In genomic region chr12:40168868-40169267, GRCh38 we compare ENCODE assay signal across 13 cellular contexts. TPM values are rescaled to one million over a fixed set of nuclear protein-coding genes. Genes with fewer than 3 reads are reported as not detected.
DNase-seq lines count a peak whose midpoint lies in the region; ATAC-seq lines count a peak whose summit lies in the region.
"Had no signal": no experiment of that assay in that cellular context is flagged by ENCODE, and none has a peak within 500 bp of the region (broad histone marks: within the 10 kb centered on the region; RNA-seq: fewer than 3 reads in every experiment).

No MANE protein-coding gene starts in this region.

- peak overlapping the region; percentile 7 for H3K27ac Mint-ChIP-seq in activated CD4-positive, alpha-beta memory T cell treated with anti-CD3 and anti-CD28 coated beads, Interleukin-2, amount 10 ng/mL, durations not matched to agents 7 days and 5 days
- no peak overlapping the region for H3K27ac Mint-ChIP-seq in activated CD4-positive, alpha-beta memory T cell treated with anti-CD3 and anti-CD28 coated beads for 36 hours
- H3K27ac Mint-ChIP-seq in stimulated activated memory B cell treated with anti-CD40 and anti-IgM and Interleukin-4, amounts not matched to agents 10 μg/mL and 1 μg/mL and 100 μg/mL, for 72 hours: peak overlapping the region; percentile 86

- H3K4me3 Mint-ChIP-seq in activated CD4-positive, alpha-beta memory T cell treated with anti-CD3 and anti-CD28 coated beads, Interleukin-2, amount 10 ng/mL, durations not matched to agents 7 days and 5 days: no peak overlapping the region
- H3K4me3 Mint-ChIP-seq in activated CD4-positive, alpha-beta memory T cell treated with anti-CD3 and anti-CD28 coated beads for 36 hours: no peak overlapping the region
- H3K4me3 Mint-ChIP-seq in stimulated activated memory B cell treated with anti-CD40 and anti-IgM and Interleukin-4, amounts not matched to agents 10 μg/mL and 1 μg/mL and 100 μg/mL, for 72 hours: peak overlapping the region; percentile 30

- no peak overlapping the region for H2BK15ac ChIP-seq in mesenchymal stem cell (ENCODE audit: low read depth, poor library complexity, severe bottlenecking)

- WGBS in mesenchymal stem cell: no CpG with 5 or more reads among the region's 2 CpGs

- H2AK5ac ChIP-seq in mesenchymal stem cell (ENCODE audit: low read length, severe bottlenecking): no peak overlapping the region

- H3K27ac ChIP-seq in mesenchymal stem cell (ENCODE audit: low read length, poor library complexity, severe bottlenecking): no peak overlapping the region
- H3K27ac ChIP-seq: cardiac muscle cell, testis had no signal

- intact Hi-C loops in activated CD4-positive, alpha-beta memory T cell treated with anti-CD3 and anti-CD28 coated beads for 36 hours (cut with micrococcal nuclease): loop anchor here (2.0 kb wide), 1 partner anchor 50 kb away; no protein-coding TSS in a partner anchor
- intact Hi-C loops in left cardiac atrium (cut with DNase I): no loop called here

- no peak overlapping the region for H4K91ac ChIP-seq in mesenchymal stem cell (ENCODE audit: low read length)

- no peak overlapping the region for H2BK120ac ChIP-seq in mesenchymal stem cell (ENCODE audit: low read depth, low read length)

- H3K4ac ChIP-seq in mesenchymal stem cell (ENCODE audit: low read depth in 1 of 2, low read length in 2 of 2): no peak overlapping the region

- no peaks in the 10 kb centered on the region for H3K36me3 ChIP-seq in mesenchymal stem cell (ENCODE audit: control insufficient read depth in 1 of 2, insufficient read depth in 2 of 2, low read depth in 1 of 2, low read length in 2 of 2)
- H3K36me3 ChIP-seq: cardiac muscle cell had no signal

- no peak overlapping the region for H3K4me3 ChIP-seq in mesenchymal stem cell (ENCODE audit: insufficient read depth in 1 of 2, low read depth in 1 of 2, low read length in 2 of 2)
- H3K4me3 ChIP-seq: cardiac muscle cell, smooth muscle cell, testis had no signal

- CTCF ChIA-PET in activated CD4-positive, alpha-beta memory T cell treated with anti-CD3 and anti-CD28 coated beads, Interleukin-2, amount 10 ng/mL, durations not matched to agents 7 days and 5 days (lab: Charles Lee): no interaction called here
- CTCF ChIA-PET in activated CD4-positive, alpha-beta memory T cell treated with anti-CD3 and anti-CD28 coated beads for 36 hours (lab: Charles Lee): interaction anchor here (0.6 kb wide), 1 partner anchor 50 kb away, joined by 3 read pairs; no protein-coding TSS in a partner anchor

- H3K79me1 ChIP-seq in mesenchymal stem cell (replicated peaks; ENCODE audit: low read length, poor library complexity, severe bottlenecking): no peaks in the 10 kb centered on the region

- H3K27me3 Mint-ChIP-seq in activated CD4-positive, alpha-beta memory T cell treated with anti-CD3 and anti-CD28 coated beads, Interleukin-2, amount 10 ng/mL, durations not matched to agents 7 days and 5 days: peaks cover 16% of the 10 kb centered on the region
- H3K27me3 Mint-ChIP-seq in activated CD4-positive, alpha-beta memory T cell treated with anti-CD3 and anti-CD28 coated beads for 36 hours: peaks cover 12% of the 10 kb centered on the region
- no peaks in the 10 kb centered on the region for H3K27me3 Mint-ChIP-seq in stimulated activated memory B cell treated with anti-CD40 and anti-IgM and Interleukin-4, amounts not matched to agents 10 μg/mL and 1 μg/mL and 100 μg/mL, for 72 hours

- H3K18ac ChIP-seq in mesenchymal stem cell (ENCODE audit: low read depth in 1 of 2, low read length in 2 of 2): no peak overlapping the region

- H3K4me1 Mint-ChIP-seq in activated CD4-positive, alpha-beta memory T cell treated with anti-CD3 and anti-CD28 coated beads, Interleukin-2, amount 10 ng/mL, durations not matched to agents 7 days and 5 days: peaks cover 16% of the 10 kb centered on the region
- H3K4me1 Mint-ChIP-seq in activated CD4-positive, alpha-beta memory T cell treated with anti-CD3 and anti-CD28 coated beads for 36 hours (ENCODE audit: low read depth): peaks cover 11% of the 10 kb centered on the region
- H3K4me1 Mint-ChIP-seq in stimulated activated memory B cell treated with anti-CD40 and anti-IgM and Interleukin-4, amounts not matched to agents 10 μg/mL and 1 μg/mL and 100 μg/mL, for 72 hours: peaks cover 27% of the 10 kb centered on the region

- H3K23ac ChIP-seq in mesenchymal stem cell (ENCODE audit: low read length in 2 of 2): no peak overlapping the region

- H3K36me3 Mint-ChIP-seq in activated CD4-positive, alpha-beta memory T cell treated with anti-CD3 and anti-CD28 coated beads, Interleukin-2, amount 10 ng/mL, durations not matched to agents 7 days and 5 days (ENCODE audit: low read depth): no peaks in the 10 kb centered on the region
- no peaks in the 10 kb centered on the region for H3K36me3 Mint-ChIP-seq in activated CD4-positive, alpha-beta memory T cell treated with anti-CD3 and anti-CD28 coated beads for 36 hours
- peaks cover 10% of the 10 kb centered on the region for H3K36me3 Mint-ChIP-seq in stimulated activated memory B cell treated with anti-CD40 and anti-IgM and Interleukin-4, amounts not matched to agents 10 μg/mL and 1 μg/mL and 100 μg/mL, for 72 hours

- H3K4me1 ChIP-seq in mesenchymal stem cell (ENCODE audit: control insufficient read depth, insufficient read depth, low read depth, low read length): peaks cover 1% of the 10 kb centered on the region
- H3K4me1 ChIP-seq: testis had no signal

- no peaks in the 10 kb centered on the region for H3K27me3 ChIP-seq in mesenchymal stem cell (ENCODE audit: control insufficient read depth in 1 of 2, insufficient read depth in 1 of 2, low read length in 2 of 2)
- H3K27me3 ChIP-seq: cardiac muscle cell, testis had no signal

- ATAC-seq in GM21786 (IDR thresholded peaks at IDR 0.05; ENCODE audit: unreplicated experiment) (peak; percentile 96), HG03439 (IDR thresholded peaks at IDR 0.05; ENCODE audit: unreplicated experiment) (peak; percentile 94), left cardiac atrium (no peak)
- ATAC-seq in stimulated activated memory B cell treated with anti-CD40 and anti-IgM and Interleukin-4, amounts not matched to agents 10 μg/mL and 1 μg/mL and 100 μg/mL, for 72 hours: peak; percentile 96

- no peaks in the 10 kb centered on the region for H3K9me3 Mint-ChIP-seq in activated CD4-positive, alpha-beta memory T cell treated with anti-CD3 and anti-CD28 coated beads, Interleukin-2, amount 10 ng/mL, durations not matched to agents 7 days and 5 days
- peaks cover 3% of the 10 kb centered on the region for H3K9me3 Mint-ChIP-seq in activated CD4-positive, alpha-beta memory T cell treated with anti-CD3 and anti-CD28 coated beads for 36 hours
- H3K9me3 Mint-ChIP-seq in stimulated activated memory B cell treated with anti-CD40 and anti-IgM and Interleukin-4, amounts not matched to agents 10 μg/mL and 1 μg/mL and 100 μg/mL, for 72 hours: peaks cover 4% of the 10 kb centered on the region

- no peak for DNase-seq in activated CD4-positive, alpha-beta memory T cell treated with anti-CD3 and anti-CD28 coated beads, Interleukin-2, amount 10 ng/mL, durations not matched to agents 7 days and 5 days
- no peak for DNase-seq in activated CD4-positive, alpha-beta memory T cell treated with anti-CD3 and anti-CD28 coated beads for 36 hours
- DNase-seq in DMS 273 treated with DMSO at 0.1 percent for 48 hours (lab: John Stamatoyannopoulos, UW): no peak
- DNase-seq in mesenchymal stem cell: no peak
- DNase-seq in left cardiac atrium: no peak
- DNase-seq: activated CD4-positive, alpha-beta T cell treated with anti-CD3 and anti-CD28 coated beads, Interleukin-2, amount 50 U/mL, for 1 hour; foreskin melanocyte; testis had no signal

- POLR2A ChIA-PET in activated CD4-positive, alpha-beta memory T cell treated with anti-CD3 and anti-CD28 coated beads, Interleukin-2, amount 10 ng/mL, durations not matched to agents 7 days and 5 days (lab: Charles Lee): no interaction called here
- POLR2A ChIA-PET in activated CD4-positive, alpha-beta memory T cell treated with anti-CD3 and anti-CD28 coated beads for 36 hours (lab: Charles Lee): no interaction called here

- H3K9me3 ChIP-seq in mesenchymal stem cell (ENCODE audit: control insufficient read depth, low read length): peaks cover 7% of the 10 kb centered on the region
- H3K9me3 ChIP-seq: testis had no signal

- H2BK12ac ChIP-seq in mesenchymal stem cell (ENCODE audit: low read length in 2 of 2): no peak overlapping the region

- no peak overlapping the region for H4K8ac ChIP-seq in mesenchymal stem cell (ENCODE audit: low read length)

- no peak overlapping the region for H3K4me2 ChIP-seq in mesenchymal stem cell (ENCODE audit: low read length, poor library complexity, severe bottlenecking)
- H3K4me2 ChIP-seq: smooth muscle cell had no signal

- H2BK5ac ChIP-seq in mesenchymal stem cell (ENCODE audit: low read depth, low read length, poor library complexity, severe bottlenecking): no peak overlapping the region

- no peak overlapping the region for H2AFZ ChIP-seq in mesenchymal stem cell (ENCODE audit: low read depth, low read length)

- no peak overlapping the region for H3K9ac ChIP-seq in mesenchymal stem cell (ENCODE audit: low read length)

- H3K14ac ChIP-seq in mesenchymal stem cell (ENCODE audit: low read length in 2 of 2): no peak overlapping the region

RNA-seq across cellular contexts. Expression of gene LRRK2, which starts 55.9 kb away (rescaled TPM):
- under 1 TPM; 0.05 to 0.25 TPM for total RNA-seq in activated CD4-positive, alpha-beta memory T cell treated with anti-CD3 and anti-CD28 coated beads, Interleukin-2, amount 10 ng/mL, durations not matched to agents 7 days and 5 days
- total RNA-seq in activated CD4-positive, alpha-beta memory T cell treated with anti-CD3 and anti-CD28 coated beads for 36 hours: under 1 TPM in 1 of 2 experiments, not detected in 1; 0.21 TPM
- 0.14 TPM for polyA plus RNA-seq in mesenchymal stem cell (2013, experiment 1 of 2)
- polyA plus RNA-seq in mesenchymal stem cell (2013, experiment 2 of 2): 0.18 TPM
- total RNA-seq in left cardiac atrium: 10 to 100 TPM in 1 of 2 donors, 1 to 10 TPM in 1; 7.7 to 11.0 TPM
- total RNA-seq: smooth muscle cell had no signal
- polyA plus RNA-seq: smooth muscle cell had no signal

Comparison
In these comparisons a context has a peak if more than half of its experiments do, and no peak if none do; other contexts are left out.
1. ATAC-seq: peak in GM21786 (single experiment), HG03439 (single experiment) and stimulated activated memory B cell treated with anti-CD40 and anti-IgM and Interleukin-4, amounts not matched to agents 10 μg/mL and 1 μg/mL and 100 μg/mL, for 72 hours (single experiment); none in left cardiac atrium (0 of 2).
2. RNA of gene LRRK2, which starts 55.9 kb away (total RNA-seq): 7.7 to 11.0 TPM in left cardiac atrium; 0.05 to 0.25 TPM in activated CD4-positive, alpha-beta memory T cell treated with anti-CD3 and anti-CD28 coated beads, Interleukin-2, amount 10 ng/mL, durations not matched to agents 7 days and 5 days and 0.21 TPM in activated CD4-positive, alpha-beta memory T cell treated with anti-CD3 and anti-CD28 coated beads for 36 hours; every median in the first group is over 4 times any median in the second.